Comparison of ENCODE assay signal across 10 cellular contexts in the genomic region with DNA sequence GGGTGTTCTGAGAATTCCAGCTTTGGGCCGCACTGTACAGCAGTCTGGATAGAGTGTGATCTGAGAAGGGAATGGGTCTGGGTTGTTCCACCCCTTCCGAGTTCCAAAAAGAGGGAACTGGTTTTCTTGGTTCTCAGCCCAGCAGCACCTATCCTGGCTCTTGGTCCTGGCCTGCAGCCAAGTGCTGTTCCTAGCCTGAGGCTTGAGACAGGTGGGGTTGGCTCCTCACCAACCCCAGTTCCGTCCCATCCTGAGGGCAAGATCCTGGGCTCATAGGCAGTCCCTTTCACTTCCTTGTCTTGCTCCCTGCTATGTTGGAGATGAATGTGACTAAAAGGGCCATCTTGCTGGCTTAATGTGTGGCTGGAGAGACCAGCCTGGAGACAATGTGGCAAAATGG. TPM values are rescaled to one million over a fixed set of nuclear protein-coding genes. Genes with fewer than 3 reads are reported as not detected.
DNase-seq lines count a peak whose midpoint lies in the region; ATAC-seq and TF ChIP-seq lines count a peak whose summit lies in the region.
"Had no signal": no experiment of that assay in that cellular context is flagged by ENCODE, and none has a peak within 500 bp of the region (broad histone marks: within the 10 kb centered on the region; RNA-seq: fewer than 3 reads in every experiment).

No MANE protein-coding gene starts in this region.

- POLR2A ChIA-PET in CD8-positive, alpha-beta memory T cell (lab: Charles Lee) = no interaction called here

- TF ChIP-seq CTCF in epithelial cell of esophagus (IDR thresholded peaks at IDR 0.05; ENCODE audit: insufficient read depth, low read depth, low read length, missing control alignments) = no peak

- peak overlapping the region in 1 of 3 donors; percentile 57 for H3K9ac ChIP-seq in skeletal muscle tissue (ENCODE audit: low read depth in 1 of 3, low read length in 3 of 3)

- H3K36me3 Mint-ChIP-seq in CD8-positive, alpha-beta memory T cell = peaks cover 0 to 27% (median 0%) of the 10 kb centered on the region in 3 donors

- no peaks in the 10 kb centered on the region for H3K27me3 ChIP-seq in skeletal muscle tissue (ENCODE audit: control insufficient read depth in 3 of 3, insufficient read depth in 3 of 3, low read length in 3 of 3)
- no peaks in the 10 kb centered on the region for H3K27me3 ChIP-seq in CD8-positive, alpha-beta memory T cell (ENCODE audit: insufficient read depth, low read length, poor library complexity, severe bottlenecking)

- H3K27ac Mint-ChIP-seq in CD8-positive, alpha-beta memory T cell = peak overlapping the region in 2 of 8 donors; percentile 58 to 68
- H3K27ac Mint-ChIP-seq: activated T-helper 17 cell treated with anti-CD3 and anti-CD28 coated beads, Interleukin-2, amount 50 U/mL, for 72 hours had no signal

- no peak for ATAC-seq in HG02798 (IDR thresholded peaks at IDR 0.05; ENCODE audit: poor library complexity, unreplicated experiment)

- CTCF ChIA-PET in CD8-positive, alpha-beta memory T cell (lab: Charles Lee) = interaction anchor here (1.2 to 13.3 kb wide), 6 partner anchors 8 to 80 kb away, joined by 3 to 202 read pairs (median 12); partner anchors contain the start of genes CCDC9B and IVD

- H3K9me3 ChIP-seq in skeletal muscle tissue (ENCODE audit: control insufficient read depth in 3 of 3, low read length in 3 of 3) = no peaks in the 10 kb centered on the region
- no peaks in the 10 kb centered on the region for H3K9me3 ChIP-seq in CD8-positive, alpha-beta memory T cell (ENCODE audit: low read length)

- DNase-seq in DMS53 (lab: John Stamatoyannopoulos, UW) (peak; percentile 24), DMS53 treated with DMSO at 0.1 percent for 48 hours (lab: John Stamatoyannopoulos, UW; ENCODE audit: unreplicated experiment) (no peak), NCI-H69 (lab: John Stamatoyannopoulos, UW) (peak; percentile 93), epithelial cell of esophagus (ENCODE audit: low read depth) (peak; percentile 78), AG08396 (ENCODE audit: low spot score) (no peak)
- DNase-seq in CD8-positive, alpha-beta memory T cell = no peak
- DNase-seq: GDM1 had no signal

- no peaks in the 10 kb centered on the region for H3K9me3 Mint-ChIP-seq in CD8-positive, alpha-beta memory T cell
- H3K9me3 Mint-ChIP-seq: activated T-helper 17 cell treated with anti-CD3 and anti-CD28 coated beads, Interleukin-2, amount 50 U/mL, for 72 hours had no signal

- peaks cover 6 to 10% (median 6%) of the 10 kb centered on the region in 3 donors for H3K4me1 Mint-ChIP-seq in CD8-positive, alpha-beta memory T cell
- H3K4me1 Mint-ChIP-seq: activated T-helper 17 cell treated with anti-CD3 and anti-CD28 coated beads, Interleukin-2, amount 50 U/mL, for 72 hours had no signal

- peaks cover 13 to 23% (median 21%) of the 10 kb centered on the region in 3 donors for H3K36me3 ChIP-seq in skeletal muscle tissue (ENCODE audit: control insufficient read depth in 3 of 3, insufficient read depth in 3 of 3, low read length in 3 of 3)
- H3K36me3 ChIP-seq in CD8-positive, alpha-beta memory T cell (ENCODE audit: insufficient read depth, low read length) = peaks cover 3% of the 10 kb centered on the region

- H3K4me1 ChIP-seq in skeletal muscle tissue (ENCODE audit: control insufficient read depth in 3 of 3, insufficient read depth in 3 of 3, low read length in 3 of 3) = peaks cover 20 to 27% (median 21%) of the 10 kb centered on the region in 3 donors
- peaks cover 4% of the 10 kb centered on the region for H3K4me1 ChIP-seq in CD8-positive, alpha-beta memory T cell (ENCODE audit: insufficient read depth, low read length)

- no peaks in the 10 kb centered on the region for H3K27me3 Mint-ChIP-seq in CD8-positive, alpha-beta memory T cell
- H3K27me3 Mint-ChIP-seq: activated T-helper 17 cell treated with anti-CD3 and anti-CD28 coated beads, Interleukin-2, amount 50 U/mL, for 72 hours had no signal

- H3K4me3 ChIP-seq in epithelial cell of esophagus (ENCODE audit: low read length) = no peak overlapping the region
- no peak overlapping the region for H3K4me3 ChIP-seq in skeletal muscle tissue (ENCODE audit: low read length in 3 of 3)
- no peak overlapping the region for H3K4me3 ChIP-seq in CD8-positive, alpha-beta memory T cell (ENCODE audit: low read length)

- H3K4me3 Mint-ChIP-seq in CD8-positive, alpha-beta memory T cell = no peak overlapping the region
- H3K4me3 Mint-ChIP-seq: activated T-helper 17 cell treated with anti-CD3 and anti-CD28 coated beads, Interleukin-2, amount 50 U/mL, for 72 hours had no signal

- H3K27ac ChIP-seq in skeletal muscle tissue (ENCODE audit: low read depth, low read length) = peak overlapping the region; percentile 66
- H3K27ac ChIP-seq in CD8-positive, alpha-beta memory T cell (ENCODE audit: low read depth, low read length) = no peak overlapping the region

RNA-seq across cellular contexts. Expression of gene IVD, which starts 15.2 kb away (rescaled TPM):
- total RNA-seq in skeletal muscle tissue = 33.4 TPM
- 10 to 100 TPM; 68.5 to 80.1 TPM for total RNA-seq in CD8-positive, alpha-beta memory T cell
- 56.0 TPM for polyA plus RNA-seq in CD8-positive, alpha-beta memory T cell

RNA-seq across cellular contexts. Expression of gene BAHD1, which starts 20.0 kb away (rescaled TPM):
- 9.4 TPM for total RNA-seq in skeletal muscle tissue
- 10 to 100 TPM; 23.6 to 24.9 TPM for total RNA-seq in CD8-positive, alpha-beta memory T cell
- 4.1 TPM for polyA plus RNA-seq in CD8-positive, alpha-beta memory T cell

RNA-seq across cellular contexts. Expression of gene KNSTRN, which starts 38.3 kb away (rescaled TPM):
- 15.7 TPM for total RNA-seq in skeletal muscle tissue
- total RNA-seq in CD8-positive, alpha-beta memory T cell = 10 to 100 TPM; 42.8 to 49.9 TPM
- 3.6 TPM for polyA plus RNA-seq in CD8-positive, alpha-beta memory T cell

RNA-seq across cellular contexts. Expression of gene CHST14, which starts 50.0 kb away (rescaled TPM):
- 6.8 TPM for total RNA-seq in skeletal muscle tissue
- 10 to 100 TPM; 13.1 to 13.3 TPM for total RNA-seq in CD8-positive, alpha-beta memory T cell
- 1.7 TPM for polyA plus RNA-seq in CD8-positive, alpha-beta memory T cell

Comparison
In these comparisons a context has a peak if more than half of its experiments do, and no peak if none do; other contexts are left out.
1. DNase-seq: peak in DMS53 (single experiment), NCI-H69 (single experiment) and epithelial cell of esophagus (single experiment); none in DMS53 treated with DMSO at 0.1 percent for 48 hours (single experiment), CD8-positive, alpha-beta memory T cell (0 of 5) and AG08396 (single experiment).